26 cellular contexts compared by ENCODE assay signal in the genomic region with DNA sequence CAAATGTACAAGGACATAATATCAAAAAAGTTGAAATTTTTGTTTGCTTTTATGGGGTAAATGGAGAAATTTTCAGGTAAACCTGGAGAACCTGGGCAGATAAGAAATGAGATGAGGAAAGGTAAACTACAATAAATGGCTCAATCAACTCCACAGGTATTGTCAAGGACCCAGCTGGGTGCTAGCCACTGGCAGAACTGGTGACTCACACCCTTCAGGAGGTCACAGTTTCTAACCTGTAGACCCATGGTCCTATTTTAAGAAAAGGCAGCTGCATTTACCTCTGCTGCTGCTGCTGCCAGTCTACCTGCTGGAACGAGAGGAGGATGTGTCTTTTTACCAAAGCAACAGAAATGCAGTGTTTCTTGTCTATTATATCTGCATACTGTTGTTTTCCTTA.
DNase-seq lines count a peak whose midpoint lies in the region; ATAC-seq and TF ChIP-seq lines count a peak whose summit lies in the region.
"Had no signal": no experiment of that assay in that cellular context is flagged by ENCODE, and none has a peak within 500 bp of the region (broad histone marks: within the 10 kb centered on the region; RNA-seq: fewer than 3 reads in every experiment).

No MANE protein-coding gene starts in this region.

- H3K36me3 ChIP-seq in HUES48 (ENCODE audit: control insufficient read depth, insufficient read depth, low read length): no peaks in the 10 kb centered on the region
- no peaks in the 10 kb centered on the region for H3K36me3 ChIP-seq in mucosa of descending colon (ENCODE audit: low read depth)
- H3K36me3 ChIP-seq: BE2C, gastrocnemius medialis, thoracic aorta had no signal

- intact Hi-C loops in mucosa of descending colon (cut with DNase I, micrococcal nuclease): no loop called here

- H3K9ac ChIP-seq in HUES48 (ENCODE audit: low read depth, low read length): no peak overlapping the region
- H3K9ac ChIP-seq: SK-N-SH had no signal

- ATAC-seq in GM19328 (IDR thresholded peaks at IDR 0.05; ENCODE audit: unreplicated experiment) (no peak), mucosa of descending colon (no peak)
- ATAC-seq: activated CD4-positive, alpha-beta T cell treated with anti-CD3 and anti-CD28 coated beads for 36 hours; activated CD8-positive, alpha-beta T cell treated with anti-CD3 and anti-CD28 coated beads, Interleukin-2, amount 10 ng/mL, durations not matched to agents 7 days and 5 days; gastrocnemius medialis; left ventricle myocardium superior; natural killer cell treated with Interleukin-12 subunit alpha and Interleukin-12 subunit beta and Interleukin-15 and Interleukin-18, amount 100 ng/mL, for 72 hours had no signal

- no peak for TF ChIP-seq CTCF in mucosa of descending colon (IDR thresholded peaks at IDR 0.05)

- no peaks in the 10 kb centered on the region for H3K27me3 ChIP-seq in HUES48 (ENCODE audit: control insufficient read depth, insufficient read depth, low read length)
- H3K27me3 ChIP-seq: BE2C, gastrocnemius medialis had no signal

- DNase-seq in D341Med (ENCODE audit: low spot score) (peak; percentile 17), SHP77 treated with DMSO at 0.1 percent for 48 hours (lab: John Stamatoyannopoulos, UW) (peak; percentile 4), islet precursor cell (peak; percentile 63), substantia nigra (lab: John Stamatoyannopoulos, UW) (no peak), mucosa of descending colon (no peak), NK-92 (lab: John Stamatoyannopoulos, UW; ENCODE audit: unreplicated experiment) (no peak)
- DNase-seq: activated CD4-positive, alpha-beta T cell treated with anti-CD3 and anti-CD28 coated beads for 36 hours; activated CD8-positive, alpha-beta T cell treated with anti-CD3 and anti-CD28 coated beads, Interleukin-2, amount 10 ng/mL, durations not matched to agents 7 days and 5 days; activated gamma-delta T cell; BE2C; CD8-positive, alpha-beta memory T cell; dermis blood vessel endothelial cell; DMS153; gastrocnemius medialis; left ventricle myocardium superior; MV-4-11; NCI-H187 treated with DMSO at 0.1 percent for 48 hours; NCI-H69; SK-N-SH; stimulated activated CD4-positive, alpha-beta T cell treated with anti-CD3 and anti-CD28 coated beads, Interleukin-15, amount 100 ng/mL, for 24 hours; stimulated activated naive CD4-positive, alpha-beta T cell treated with Interleukin-2 at 50 U/mL for 16 hours; T-helper 2 cell had no signal

- H3K9me3 ChIP-seq in HUES48 (ENCODE audit: control insufficient read depth, insufficient read depth, low read length): no peaks in the 10 kb centered on the region
- H3K9me3 ChIP-seq in mucosa of descending colon: no peaks in the 10 kb centered on the region
- H3K9me3 ChIP-seq: BE2C, gastrocnemius medialis, SK-N-SH, thoracic aorta had no signal

- H3K4me1 ChIP-seq in HUES48 (ENCODE audit: control insufficient read depth, insufficient read depth, low read length) (peaks cover 32% of the 10 kb centered on the region), mucosa of descending colon (ENCODE audit: low read depth) (no peaks in the 10 kb centered on the region)
- H3K4me1 ChIP-seq: BE2C, gastrocnemius medialis had no signal

- no peak overlapping the region for H3K4me3 ChIP-seq in HUES48 (ENCODE audit: low read depth, low read length)
- no peak overlapping the region for H3K4me3 ChIP-seq in mucosa of descending colon
- H3K4me3 ChIP-seq: gastrocnemius medialis, thoracic aorta had no signal

- peak overlapping the region; percentile 86 for H3K27ac ChIP-seq in HUES48 (ENCODE audit: low read depth, low read length)
- H3K27ac ChIP-seq in substantia nigra (ENCODE audit: low read depth, low read length, poor library complexity, severe bottlenecking): no peak overlapping the region
- H3K27ac ChIP-seq: gastrocnemius medialis, thoracic aorta had no signal

Comparison
In these comparisons a context has a peak if more than half of its experiments do, and no peak if none do; other contexts are left out.
1. DNase-seq: peak in D341Med (single experiment), SHP77 treated with DMSO at 0.1 percent for 48 hours (single experiment) and islet precursor cell (single experiment); none in substantia nigra (0 of 49), mucosa of descending colon (0 of 3) and NK-92 (single experiment).